21 cellular contexts compared by ENCODE assay signal in genomic region chr6:98787401-98787800, GRCh38. TPM values are rescaled to one million over a fixed set of nuclear protein-coding genes. Genes with fewer than 3 reads are reported as not detected.
DNase-seq lines count a peak whose midpoint lies in the region.
"Had no signal": no experiment of that assay in that cellular context is flagged by ENCODE, and none has a peak within 500 bp of the region (broad histone marks: within the 10 kb centered on the region; RNA-seq: fewer than 3 reads in every experiment).

No MANE protein-coding gene starts in this region.

- peak; percentile 20 for DNase-seq in NCI-H2227 (lab: John Stamatoyannopoulos, UW; ENCODE audit: unreplicated experiment)
- DNase-seq in NCI-H2227 treated with DMSO at 0.1 percent for 48 hours (lab: John Stamatoyannopoulos, UW), result no peak
- peak; percentile 60 for DNase-seq in RPMI7951 (ENCODE audit: low read depth)
- DNase-seq in globus pallidus (ENCODE audit: low spot score), result peak; percentile 41
- peak; percentile 25 for DNase-seq in putamen (ENCODE audit: low spot score)
- no peak for DNase-seq in NCI-H2081 treated with DMSO at 0.1 percent for 48 hours (lab: John Stamatoyannopoulos, UW)
- DNase-seq in GM19238 (ENCODE audit: insufficient read length, low spot score), result no peak
- DNase-seq in activated CD4-positive, alpha-beta T cell treated with anti-CD3 and anti-CD28 coated beads for 48 hours, result no peak
- DNase-seq: activated naive CD4-positive, alpha-beta T cell; activated T-cell treated with anti-CD3 and anti-CD28 coated beads, Interleukin-2, amount 50 U/mL, for 4 hours; IMR-90; left lung; mucosa of descending colon; NCI-H1694; NCI-H524 treated with DMSO at 0.1 percent for 48 hours; nephron progenitor cell; uterus had no signal

RNA-seq across cellular contexts. Expression of gene POU3F2, which starts 47.0 kb away (rescaled TPM):
- total RNA-seq in RPMI7951 (2014; rRNA removed; shearing (Covaris generic)), result 0.29 and 0.36 TPM in 2 replicates
- total RNA-seq: activated T-cell treated with anti-CD3 and anti-CD28 coated beads, Interleukin-2, amount 50 U/mL, for 4 hours; G401; IMR-90; left lung; mucosa of descending colon; OCI-LY7; posterior vena cava; subcutaneous adipose tissue; uterus had no signal

Comparison
In these comparisons a context has a peak if more than half of its experiments do, and no peak if none do; other contexts are left out.
1. DNase-seq: peak in NCI-H2227 (single experiment), RPMI7951 (single experiment), globus pallidus (single experiment) and putamen (single experiment); none in NCI-H2227 treated with DMSO at 0.1 percent for 48 hours (single experiment), NCI-H2081 treated with DMSO at 0.1 percent for 48 hours (single experiment), GM19238 (single experiment) and activated CD4-positive, alpha-beta T cell treated with anti-CD3 and anti-CD28 coated beads for 48 hours (single experiment).